14 cellular contexts compared by ENCODE assay signal in genomic region chr1:169741666-169742394, GRCh38. TPM values are rescaled to one million over a fixed set of nuclear protein-coding genes. Genes with fewer than 3 reads are reported as not detected.
DNase-seq lines count a peak whose midpoint lies in the region; ATAC-seq, FAIRE-seq and TF ChIP-seq lines count a peak whose summit lies in the region.
"Had no signal": no experiment of that assay in that cellular context is flagged by ENCODE, and none has a peak within 500 bp of the region (broad histone marks: within the 10 kb centered on the region; RNA-seq: fewer than 3 reads in every experiment).

No MANE protein-coding gene starts in this region.

- no peak overlapping the region for H3K27ac ChIP-seq in left lung
- no peak overlapping the region for H3K27ac ChIP-seq in small intestine (ENCODE audit: low read depth in 1 of 2, low read length in 1 of 2)
- H3K27ac ChIP-seq: neural progenitor cell had no signal

- 71 to 86% (median 81%) methylated on average over 6 of the region's 6 CpGs for WGBS in small intestine, 3 donors

- TF ChIP-seq CTCF in HFF-Myc (IDR thresholded peaks at IDR 0.05; ENCODE audit: low read depth, low read length, missing control alignments) (no peak), astrocyte of the cerebellum (IDR thresholded peaks at IDR 0.05; ENCODE audit: low read depth, low read length, missing control alignments) (no peak), left lung (IDR thresholded peaks at IDR 0.05) (no peak)

- H3K4me1 ChIP-seq in left lung (peaks cover 0 to 5% of the 10 kb centered on the region in 2 donors), small intestine (ENCODE audit: control insufficient read depth in 2 of 2, insufficient read depth in 1 of 2, low read depth in 1 of 2, low read length in 1 of 2) (no peaks in the 10 kb centered on the region)

- no peak for FAIRE-seq in small intestine (lab: Jason Lieb, UNC)

- H3K36me3 ChIP-seq in left lung = no peaks in the 10 kb centered on the region
- H3K36me3 ChIP-seq in small intestine (ENCODE audit: control insufficient read depth in 2 of 2, insufficient read depth in 2 of 2, low read length in 2 of 2) = no peaks in the 10 kb centered on the region
- H3K36me3 ChIP-seq: neural progenitor cell had no signal

- ATAC-seq in left lung (peak; percentile 86), GM19395 (IDR thresholded peaks at IDR 0.05; ENCODE audit: unreplicated experiment) (no peak)
- ATAC-seq: activated CD8-positive, alpha-beta memory T cell treated with anti-CD3 and anti-CD28 coated beads, Interleukin-2, amount 10 ng/mL, durations not matched to agents 7 days and 5 days; activated naive CD4-positive, alpha-beta T cell treated with anti-CD3 and anti-CD28 coated beads, Interleukin-2, amount 50 U/mL, for 72 hours; left colon had no signal

- peak; percentile 73 for DNase-seq in ACHN
- peak; percentile 70 for DNase-seq in HFF-Myc (ENCODE audit: extremely low read depth, low read depth)
- peak; percentile 77 for DNase-seq in astrocyte of the cerebellum (ENCODE audit: low read depth)
- DNase-seq in left lung = peak in 1 of 2 donors; percentile 54
- DNase-seq in small intestine = no peak
- no peak for DNase-seq in NCI-H510A treated with DMSO at 0.1 percent for 48 hours (lab: John Stamatoyannopoulos, UW)
- no peak for DNase-seq in NAMALWA (ENCODE audit: low spot score)
- DNase-seq: activated CD8-positive, alpha-beta memory T cell treated with anti-CD3 and anti-CD28 coated beads, Interleukin-2, amount 10 ng/mL, durations not matched to agents 7 days and 5 days; AML-193; left colon; stimulated activated CD4-positive, alpha-beta T cell treated with anti-CD3 and anti-CD28 coated beads, Interleukin-15, amount 100 ng/mL, for 24 hours had no signal

- no peaks in the 10 kb centered on the region for H3K9me3 ChIP-seq in left lung
- H3K9me3 ChIP-seq in small intestine (ENCODE audit: control insufficient read depth, low read depth) = no peaks in the 10 kb centered on the region

- in situ Hi-C loops in ACHN (cut with HindIII; ENCODE audit: low pct_ligation_motif_present, low pct_unique_long_range_greater_than_20kb, low sequenced_read_pairs) (no loop called here), astrocyte of the cerebellum (cut with HindIII; ENCODE audit: low sequenced_read_pairs) (no loop called here)

- H3K4me3 ChIP-seq in HFF-Myc (replicated peaks; ENCODE audit: low read depth, low read length) (no peak overlapping the region), astrocyte of the cerebellum (ENCODE audit: low read depth, low read length) (no peak overlapping the region), left lung (no peak overlapping the region), small intestine (ENCODE audit: low read depth in 1 of 2, low read length in 2 of 2) (no peak overlapping the region)
- H3K4me3 ChIP-seq: neural progenitor cell had no signal

- no peaks in the 10 kb centered on the region for H3K27me3 ChIP-seq in left lung
- H3K27me3 ChIP-seq in small intestine (ENCODE audit: control insufficient read depth in 2 of 2, insufficient read depth in 2 of 2, low read length in 2 of 2) = no peaks in the 10 kb centered on the region
- H3K27me3 ChIP-seq: neural progenitor cell had no signal

- intact Hi-C loops in left lung (cut with DNase I) = no loop called here

RNA-seq across cellular contexts. Expression of gene SELE, which starts 8.0 kb away (rescaled TPM):
- total RNA-seq in left lung = 1 to 10 TPM; 2.5 to 3.4 TPM
- 1 to 10 TPM in 1 of 3 donors, under 1 TPM in 2; 0.22 to 3.1 (median 0.27) TPM for polyA plus RNA-seq in small intestine
- total RNA-seq: activated CD8-positive, alpha-beta memory T cell treated with anti-CD3 and anti-CD28 coated beads, Interleukin-2, amount 10 ng/mL, durations not matched to agents 7 days and 5 days; activated naive CD4-positive, alpha-beta T cell treated with anti-CD3 and anti-CD28 coated beads, Interleukin-2, amount 50 U/mL, for 72 hours had no signal

RNA-seq across cellular contexts. Expression of gene SELL, which starts 30.4 kb away (rescaled TPM):
- 10 to 100 TPM; 10.2 to 59.2 TPM for total RNA-seq in left lung
- 1 to 10 TPM; 1.1 to 1.6 (median 1.6) TPM for polyA plus RNA-seq in small intestine

RNA-seq across cellular contexts. Expression of gene METTL18, which starts 52.9 kb away (rescaled TPM):
- 1 to 10 TPM; 4.8 to 5.4 TPM for total RNA-seq in left lung
- 1 to 10 TPM; 6.5 to 8.3 (median 6.8) TPM for polyA plus RNA-seq in small intestine

Comparison
In these comparisons a context has a peak if more than half of its experiments do, and no peak if none do; other contexts are left out.
1. DNase-seq: peak in ACHN (single experiment), HFF-Myc (single experiment) and astrocyte of the cerebellum (single experiment); none in small intestine (single experiment), NCI-H510A treated with DMSO at 0.1 percent for 48 hours (single experiment) and NAMALWA (single experiment).